1 cellular context compared by ENCODE assay signal in the genomic region with DNA sequence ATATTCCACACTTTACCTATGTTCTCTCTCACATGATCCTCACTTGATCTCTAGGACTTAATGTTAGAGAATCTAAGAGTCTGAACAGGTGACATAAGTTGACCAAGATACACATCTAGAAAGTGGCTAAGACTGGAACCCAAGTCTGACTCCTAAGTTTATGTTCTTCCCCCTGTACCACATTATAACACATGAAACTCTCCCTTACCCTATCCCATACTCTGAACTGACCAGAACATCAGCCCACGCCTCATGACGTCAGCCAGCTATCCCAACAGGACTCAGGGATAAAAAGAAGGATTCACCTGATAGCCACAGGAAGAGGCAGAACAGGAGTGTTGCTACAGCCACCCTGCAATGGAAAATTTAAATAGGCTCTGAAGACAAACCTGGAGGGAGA.
TF ChIP-seq lines count a peak whose summit lies in the region.

No MANE protein-coding gene starts in this region.

TF ChIP-seq in IMR-90, 13 proteins besides CTCF, POLR2A, EP300 and RAD21:
- TF ChIP-seq MAFK (IDR thresholded peaks at IDR 0.05; ENCODE audit: low read depth, low read length): no peak
- no peak for TF ChIP-seq NFE2L2 (IDR thresholded peaks at IDR 0.05; ENCODE audit: low read depth, low read length)
- TF ChIP-seq CHD1 (IDR thresholded peaks at IDR 0.05; ENCODE audit: low read depth, low read length): no peak
- no peak for TF ChIP-seq MXI1 (IDR thresholded peaks at IDR 0.05; ENCODE audit: borderline replicate concordance, low read depth, low read length)
- no peak for TF ChIP-seq CEBPB (IDR thresholded peaks at IDR 0.05; ENCODE audit: low read depth, low read length)
- TF ChIP-seq BHLHE40 (IDR thresholded peaks at IDR 0.05; ENCODE audit: low read depth, low read length): no peak
- TF ChIP-seq SMC3 (IDR thresholded peaks at IDR 0.05; ENCODE audit: low read depth, low read length): no peak
- no peak for TF ChIP-seq MAZ (IDR thresholded peaks at IDR 0.05; ENCODE audit: borderline replicate concordance, low read depth, low read length)
- no peak for TF ChIP-seq RFX5 (IDR thresholded peaks at IDR 0.05; ENCODE audit: low read depth, low read length)
- no peak for TF ChIP-seq FOS (IDR thresholded peaks at IDR 0.05; ENCODE audit: low read depth, low read length)
- TF ChIP-seq, protein P1, sequence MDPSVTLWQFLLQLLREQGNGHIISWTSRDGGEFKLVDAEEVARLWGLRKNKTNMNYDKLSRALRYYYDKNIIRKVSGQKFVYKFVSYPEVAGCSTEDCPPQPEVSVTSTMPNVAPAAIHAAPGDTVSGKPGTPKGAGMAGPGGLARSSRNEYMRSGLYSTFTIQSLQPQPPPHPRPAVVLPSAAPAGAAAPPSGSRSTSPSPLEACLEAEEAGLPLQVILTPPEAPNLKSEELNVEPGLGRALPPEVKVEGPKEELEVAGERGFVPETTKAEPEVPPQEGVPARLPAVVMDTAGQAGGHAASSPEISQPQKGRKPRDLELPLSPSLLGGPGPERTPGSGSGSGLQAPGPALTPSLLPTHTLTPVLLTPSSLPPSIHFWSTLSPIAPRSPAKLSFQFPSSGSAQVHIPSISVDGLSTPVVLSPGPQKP (IDR thresholded peaks at IDR 0.05; ENCODE audit: borderline replicate concordance, low read depth, low read length): no peak
- TF ChIP-seq USF2 (IDR thresholded peaks at IDR 0.05; ENCODE audit: low read depth, low read length): no peak
- no peak for TF ChIP-seq RCOR1 (IDR thresholded peaks at IDR 0.05; ENCODE audit: insufficient replicate concordance, low read length)
